Comparison of ENCODE assay signal across 12 cellular contexts in the genomic region with DNA sequence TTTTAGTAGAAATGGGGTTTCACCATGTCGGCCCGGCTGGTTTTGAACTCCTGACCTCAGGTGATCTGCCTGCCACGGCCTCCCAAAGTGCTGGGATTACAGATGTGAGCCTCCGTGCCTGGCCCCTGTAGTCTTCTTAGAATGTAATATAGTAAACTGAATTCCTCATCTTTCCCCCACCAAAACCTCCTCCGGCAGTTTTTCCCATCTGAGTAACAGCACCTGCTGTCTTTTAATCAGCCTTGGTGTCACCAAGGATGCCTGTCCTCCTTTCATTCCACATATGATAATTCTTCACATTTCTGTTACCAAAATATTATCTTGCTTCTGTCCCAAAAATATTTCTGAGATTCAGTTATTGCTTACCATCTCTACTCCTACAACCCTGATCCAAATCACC.
"Had no signal": no experiment of that assay in that cellular context is flagged by ENCODE, and none has a peak within 500 bp of the region (broad histone marks: within the 10 kb centered on the region; RNA-seq: fewer than 3 reads in every experiment).

No MANE protein-coding gene starts in this region.

- H3K4me3 Mint-ChIP-seq: neural crest cell; stimulated activated naive CD8-positive, alpha-beta T cell treated with anti-CD3 and anti-CD28 coated beads, Interleukin-15, amount 100 ng/mL, for 72 hours had no signal

- H3K27me3 ChIP-seq: colonic mucosa, SJSA1, upper lobe of right lung had no signal

- DNase-seq: activated CD4-positive, alpha-beta T cell treated with anti-CD3 and anti-CD28 coated beads, Interleukin-2, amount 50 U/mL, for 1 hour; activated CD8-positive, alpha-beta memory T cell treated with anti-CD3 and anti-CD28 coated beads for 24 hours; colonic mucosa; stimulated activated CD4-positive, alpha-beta T cell treated with anti-CD3 and anti-CD28 coated beads, Interleukin-4, amount 100 ng/mL, for 24 hours; stimulated activated naive CD8-positive, alpha-beta T cell treated with anti-CD3 and anti-CD28 coated beads, Interleukin-15, amount 100 ng/mL, for 72 hours; T-helper 9 cell; upper lobe of right lung had no signal

- H3K9me3 ChIP-seq: colonic mucosa, SJSA1, upper lobe of right lung had no signal

- H3K36me3 ChIP-seq: colonic mucosa, upper lobe of right lung had no signal

- H3K4me1 ChIP-seq: colonic mucosa, SJSA1 had no signal

- H3K9me3 Mint-ChIP-seq: neural crest cell; stimulated activated naive CD8-positive, alpha-beta T cell treated with anti-CD3 and anti-CD28 coated beads, Interleukin-15, amount 100 ng/mL, for 72 hours had no signal

- H3K27me3 Mint-ChIP-seq: stimulated activated naive CD8-positive, alpha-beta T cell treated with anti-CD3 and anti-CD28 coated beads, Interleukin-15, amount 100 ng/mL, for 72 hours had no signal

- H3K27ac ChIP-seq: colonic mucosa, SJSA1, skin epidermis, upper lobe of right lung had no signal

- H3K4me3 ChIP-seq: colonic mucosa, SJSA1, skin epidermis, upper lobe of right lung had no signal

- ATAC-seq: activated CD4-positive, CD25-positive, alpha-beta regulatory T cell treated with anti-CD3 and anti-CD28 coated beads, Interleukin-2, amount 50 U/mL, for 24 hours; esophagus mucosa; stimulated activated naive CD8-positive, alpha-beta T cell treated with anti-CD3 and anti-CD28 coated beads, Interleukin-15, amount 100 ng/mL, for 72 hours; upper lobe of right lung had no signal
